ENCODE assay signal across 8 cellular contexts in the genomic region with DNA sequence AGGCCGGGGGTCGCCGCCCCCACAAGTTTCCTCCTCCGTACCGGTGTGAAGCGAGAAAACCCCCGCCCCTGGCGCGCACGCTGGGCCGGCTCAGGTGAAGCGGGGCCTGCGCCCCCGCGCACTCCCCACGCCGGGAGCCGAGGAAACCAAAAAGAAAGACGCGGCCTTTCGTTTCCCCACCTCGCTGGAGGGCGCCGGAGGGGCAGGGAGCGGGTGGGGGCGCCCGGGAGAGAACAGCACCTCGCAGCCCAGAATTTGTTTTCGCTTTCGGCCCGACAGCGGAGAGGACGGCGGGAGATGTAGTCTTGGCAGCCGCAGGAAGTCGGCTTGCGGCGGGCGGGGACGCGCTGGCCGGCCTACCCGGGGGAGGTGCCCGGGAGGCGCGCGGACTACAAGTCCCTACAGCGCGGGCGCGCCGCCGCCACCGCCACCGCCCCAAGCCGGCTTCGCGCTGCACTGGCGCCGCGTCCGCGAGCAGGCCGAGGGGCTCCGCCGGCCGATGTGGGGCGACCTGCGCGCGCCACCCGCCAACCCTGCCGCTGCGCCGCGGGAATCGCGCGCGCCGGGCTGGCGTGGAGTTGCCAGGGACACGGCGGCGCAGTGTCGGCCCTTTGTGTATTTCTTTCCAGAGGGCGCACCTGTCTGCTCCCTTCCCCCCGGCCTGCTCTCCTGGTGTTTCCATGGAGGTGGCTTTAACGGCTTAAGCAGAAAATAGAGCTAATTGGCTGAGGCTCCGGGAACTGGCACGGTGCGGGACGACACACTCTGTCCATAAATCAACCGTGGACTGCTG. TPM values are rescaled to one million over a fixed set of nuclear protein-coding genes. Genes with fewer than 3 reads are reported as not detected.
DNase-seq lines count a peak whose midpoint lies in the region; ATAC-seq and TF ChIP-seq lines count a peak whose summit lies in the region.

A gene with protein sequence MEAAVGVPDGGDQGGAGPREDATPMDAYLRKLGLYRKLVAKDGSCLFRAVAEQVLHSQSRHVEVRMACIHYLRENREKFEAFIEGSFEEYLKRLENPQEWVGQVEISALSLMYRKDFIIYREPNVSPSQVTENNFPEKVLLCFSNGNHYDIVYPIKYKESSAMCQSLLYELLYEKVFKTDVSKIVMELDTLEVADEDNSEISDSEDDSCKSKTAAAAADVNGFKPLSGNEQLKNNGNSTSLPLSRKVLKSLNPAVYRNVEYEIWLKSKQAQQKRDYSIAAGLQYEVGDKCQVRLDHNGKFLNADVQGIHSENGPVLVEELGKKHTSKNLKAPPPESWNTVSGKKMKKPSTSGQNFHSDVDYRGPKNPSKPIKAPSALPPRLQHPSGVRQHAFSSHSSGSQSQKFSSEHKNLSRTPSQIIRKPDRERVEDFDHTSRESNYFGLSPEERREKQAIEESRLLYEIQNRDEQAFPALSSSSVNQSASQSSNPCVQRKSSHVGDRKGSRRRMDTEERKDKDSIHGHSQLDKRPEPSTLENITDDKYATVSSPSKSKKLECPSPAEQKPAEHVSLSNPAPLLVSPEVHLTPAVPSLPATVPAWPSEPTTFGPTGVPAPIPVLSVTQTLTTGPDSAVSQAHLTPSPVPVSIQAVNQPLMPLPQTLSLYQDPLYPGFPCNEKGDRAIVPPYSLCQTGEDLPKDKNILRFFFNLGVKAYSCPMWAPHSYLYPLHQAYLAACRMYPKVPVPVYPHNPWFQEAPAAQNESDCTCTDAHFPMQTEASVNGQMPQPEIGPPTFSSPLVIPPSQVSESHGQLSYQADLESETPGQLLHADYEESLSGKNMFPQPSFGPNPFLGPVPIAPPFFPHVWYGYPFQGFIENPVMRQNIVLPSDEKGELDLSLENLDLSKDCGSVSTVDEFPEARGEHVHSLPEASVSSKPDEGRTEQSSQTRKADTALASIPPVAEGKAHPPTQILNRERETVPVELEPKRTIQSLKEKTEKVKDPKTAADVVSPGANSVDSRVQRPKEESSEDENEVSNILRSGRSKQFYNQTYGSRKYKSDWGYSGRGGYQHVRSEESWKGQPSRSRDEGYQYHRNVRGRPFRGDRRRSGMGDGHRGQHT (minus strand): TSS at position 292 of the 793 bp plus-strand sequence. CDS start 616 bp downstream, outside the sequence.

- H3K27me3 Mint-ChIP-seq in naive thymus-derived CD4-positive, alpha-beta T cell, result peaks cover 0 to 3% (median 0%) of the 10 kb centered on the region in 5 donors
- H3K27me3 Mint-ChIP-seq in stimulated activated naive B cell treated with anti-CD40 and anti-IgM and Interleukin-4, amounts not matched to agents 10 μg/mL and 1 μg/mL and 100 μg/mL, for 72 hours, result no peaks in the 10 kb centered on the region

- POLR2A ChIA-PET in naive thymus-derived CD4-positive, alpha-beta T cell (lab: Charles Lee), result interaction anchor here (0.7 to 2.4 kb wide), 6 partner anchors 18 to 1303 kb away, joined by 3 to 18 read pairs (median 3); a partner anchor contains a TSS

- H3F3A ChIP-seq in GM23248 (ENCODE audit: insufficient read depth), result peaks cover 30% of the 10 kb centered on the region

- H3K79me2 ChIP-seq in GM23248 (ENCODE audit: insufficient read depth) (peaks cover 41% of the 10 kb centered on the region), fibroblast of lung (ENCODE audit: control insufficient read depth, insufficient read depth, low read length) (peaks cover 40% of the 10 kb centered on the region)

- no peaks in the 10 kb centered on the region for H3K36me3 ChIP-seq in GM23248 (ENCODE audit: low read depth)
- no peaks in the 10 kb centered on the region for H3K36me3 ChIP-seq in fibroblast of lung (ENCODE audit: control insufficient read depth, insufficient read depth, low read length)
- H3K36me3 ChIP-seq in naive thymus-derived CD4-positive, alpha-beta T cell (ENCODE audit: control insufficient read depth in 2 of 3, insufficient read depth in 3 of 3, low read length in 3 of 3), result no peaks in the 10 kb centered on the region

- H3K27ac Mint-ChIP-seq in naive thymus-derived CD4-positive, alpha-beta T cell, result peak within 1 kb of the TSS; percentile 94 to 98 (median 97)
- peak within 1 kb of the TSS; percentile 98 for H3K27ac Mint-ChIP-seq in stimulated activated naive B cell treated with anti-CD40 and anti-IgM and Interleukin-4, amounts not matched to agents 10 μg/mL and 1 μg/mL and 100 μg/mL, for 72 hours

- H3K9ac ChIP-seq in GM23248 (peak within 1 kb of the TSS; percentile 91), fibroblast of lung (ENCODE audit: insufficient read depth, low read length) (peak within 1 kb of the TSS; percentile 91)

- H3K9me3 ChIP-seq in GM23248 (ENCODE audit: low read depth) (no peaks in the 10 kb centered on the region), fibroblast of lung (ENCODE audit: control insufficient read depth, insufficient read depth, low read depth, low read length) (no peaks in the 10 kb centered on the region)
- no peaks in the 10 kb centered on the region for H3K9me3 ChIP-seq in naive thymus-derived CD4-positive, alpha-beta T cell (ENCODE audit: control insufficient read depth in 2 of 3, low read length in 3 of 3)

- H3K4me1 ChIP-seq in GM23248 (ENCODE audit: insufficient read depth) (peaks cover 20% of the 10 kb centered on the region), fibroblast of lung (ENCODE audit: control insufficient read depth, extremely low read depth, insufficient read depth, low read length) (no peaks in the 10 kb centered on the region)
- H3K4me1 ChIP-seq in naive thymus-derived CD4-positive, alpha-beta T cell (ENCODE audit: control insufficient read depth in 2 of 2, insufficient read depth in 2 of 2, low read length in 2 of 2), result peaks cover 21 to 31% of the 10 kb centered on the region in 2 donors

- H3K4me2 ChIP-seq in GM23248 (ENCODE audit: unreplicated experiment) (peak within 1 kb of the TSS; percentile 98), fibroblast of lung (ENCODE audit: extremely low read depth, insufficient read depth, low read length) (peak within 1 kb of the TSS; percentile 97)

- H2AFZ ChIP-seq in GM23248 (peak within 1 kb of the TSS; percentile 96), fibroblast of lung (ENCODE audit: low read length) (peak within 1 kb of the TSS; percentile 84)

- H3K4me3 Mint-ChIP-seq in naive thymus-derived CD4-positive, alpha-beta T cell, result peak within 1 kb of the TSS; percentile 80 to 98 (median 97)
- H3K4me3 Mint-ChIP-seq in stimulated activated naive B cell treated with anti-CD40 and anti-IgM and Interleukin-4, amounts not matched to agents 10 μg/mL and 1 μg/mL and 100 μg/mL, for 72 hours, result peak within 1 kb of the TSS; percentile 90 to 91

- H4K20me1 ChIP-seq in GM23248 (ENCODE audit: insufficient read depth), result no peaks in the 10 kb centered on the region
- no peaks in the 10 kb centered on the region for H4K20me1 ChIP-seq in fibroblast of lung (ENCODE audit: control insufficient read depth, extremely low read depth, insufficient read depth, low read length)

- peaks cover 0 to 6% (median 0%) of the 10 kb centered on the region in 5 donors for H3K36me3 Mint-ChIP-seq in naive thymus-derived CD4-positive, alpha-beta T cell
- H3K36me3 Mint-ChIP-seq in stimulated activated naive B cell treated with anti-CD40 and anti-IgM and Interleukin-4, amounts not matched to agents 10 μg/mL and 1 μg/mL and 100 μg/mL, for 72 hours, result peaks cover 2 to 3% of the 10 kb centered on the region in 2 donors

- H3K4me1 Mint-ChIP-seq in naive thymus-derived CD4-positive, alpha-beta T cell, result peaks cover 21 to 35% (median 30%) of the 10 kb centered on the region in 7 donors
- peaks cover 16 to 33% of the 10 kb centered on the region in 2 donors for H3K4me1 Mint-ChIP-seq in stimulated activated naive B cell treated with anti-CD40 and anti-IgM and Interleukin-4, amounts not matched to agents 10 μg/mL and 1 μg/mL and 100 μg/mL, for 72 hours

- peak within 1 kb of the TSS; percentile 89 for H3K27ac ChIP-seq in GM23248
- peak within 1 kb of the TSS; percentile 88 for H3K27ac ChIP-seq in fibroblast of lung (ENCODE audit: insufficient read depth, low read length)
- H3K27ac ChIP-seq in naive thymus-derived CD4-positive, alpha-beta T cell (ENCODE audit: low read depth, low read length), result peak within 1 kb of the TSS; percentile 96

- ATAC-seq in naive thymus-derived CD4-positive, alpha-beta T cell, result peak; percentile 93
- ATAC-seq in stimulated activated naive B cell treated with anti-CD40 and anti-IgM and Interleukin-4, amounts not matched to agents 10 μg/mL and 1 μg/mL and 100 μg/mL, for 72 hours (replicated peaks), result peak; percentile 80 to 87

- intact Hi-C loops in naive thymus-derived CD4-positive, alpha-beta T cell (cut with micrococcal nuclease), result loop anchor here (1.0 to 5.0 kb wide), 11 partner anchors 54 to 1667 kb away; a partner anchor contains a TSS

- CTCF ChIA-PET in naive thymus-derived CD4-positive, alpha-beta T cell (lab: Charles Lee), result interaction anchor here (1.5 kb wide), 1 partner anchor 437 kb away, joined by 4 read pairs; no protein-coding TSS in a partner anchor

- H3K27me3 ChIP-seq in GM23248 (replicated peaks; ENCODE audit: insufficient read depth) (no peaks in the 10 kb centered on the region), fibroblast of lung (ENCODE audit: control insufficient read depth, insufficient read depth, low read length) (no peaks in the 10 kb centered on the region)
- no peaks in the 10 kb centered on the region for H3K27me3 ChIP-seq in naive thymus-derived CD4-positive, alpha-beta T cell (ENCODE audit: control insufficient read depth in 2 of 2, insufficient read depth in 2 of 2, low read length in 2 of 2)

- peak; percentile 92 for DNase-seq in Daoy (ENCODE audit: low read depth)
- DNase-seq in GM23248, result peak; percentile 98
- DNase-seq in Kasumi-1 (lab: John Stamatoyannopoulos, UW), result peak; percentile 91 to 92
- DNase-seq in RPMI7951 (ENCODE audit: low read depth), result peak; percentile 92
- peak; percentile 84 to 93 for DNase-seq in activated T-helper 1 cell treated with anti-CD3 and anti-CD28 coated beads, Interleukin-2, amount 50 U/mL, for 16 hours (ENCODE audit: low read depth in 1 of 2, low spot score in 1 of 2)
- peak; percentile 96 to 98 for DNase-seq in fibroblast of lung (ENCODE audit: low read depth in 2 of 2)
- DNase-seq in naive thymus-derived CD4-positive, alpha-beta T cell, result peak; percentile 89 to 97 (median 95)
- DNase-seq in stimulated activated naive B cell treated with anti-CD40 and anti-IgM and Interleukin-4, amounts not matched to agents 10 μg/mL and 1 μg/mL and 100 μg/mL, for 72 hours, result peak; percentile 95

- H3K4me3 ChIP-seq in GM23248 (peak within 1 kb of the TSS; percentile 87), fibroblast of lung (replicated peaks in 1 of 4; ENCODE audit: control extremely low read depth in 1 of 4, insufficient read depth in 1 of 4, low read depth in 3 of 4, low read length in 4 of 4) (peak within 1 kb of the TSS; percentile 79 to 92 (median 85))
- H3K4me3 ChIP-seq in naive thymus-derived CD4-positive, alpha-beta T cell (ENCODE audit: low read length), result peak within 1 kb of the TSS; percentile 81

- peak in 1 of 2 donors; percentile 3 for TF ChIP-seq CTCF in fibroblast of lung (conservative IDR thresholded peaks at IDR 0.05 in 1 of 2, IDR thresholded peaks at IDR 0.05 in 1 of 2; ENCODE audit: low read depth in 1 of 2, low read length in 2 of 2)

- H3K9me2 ChIP-seq in GM23248 (ENCODE audit: insufficient read depth), result no peaks in the 10 kb centered on the region

- in situ Hi-C loops in GM23248 (cut with MboI), result no loop called here

- H3K9me3 Mint-ChIP-seq in naive thymus-derived CD4-positive, alpha-beta T cell, result no peaks in the 10 kb centered on the region
- no peaks in the 10 kb centered on the region for H3K9me3 Mint-ChIP-seq in stimulated activated naive B cell treated with anti-CD40 and anti-IgM and Interleukin-4, amounts not matched to agents 10 μg/mL and 1 μg/mL and 100 μg/mL, for 72 hours

- 0 to 1% methylated on average over 32 to 78 of the region's 94 CpGs for WGBS in GM23248 (ENCODE audit: low coverage in 1 of 2, low lambda C conversion rate in 2 of 2, missing lambda C conversion rate in 2 of 2), 2 experiments

RNA-seq across cellular contexts. Expression of the gene that starts here (rescaled TPM):
- 5.0 and 10.5 TPM in 2 replicates for total RNA-seq in Daoy (2014; rRNA removed; shearing (Covaris generic))
- 16.1 and 28.2 TPM in 2 replicates for total RNA-seq in GM23248 (2014; rRNA removed; shearing (Covaris generic))
- polyA plus RNA-seq in GM23248 (2016; fragmentation: Nextera tagmentation; extraction: Ambion mirVana) (11.6 and 15.7 TPM in 2 replicates), fibroblast of lung (25.4 and 25.7 TPM in 2 replicates)
- 9.2 and 17.1 TPM in 2 replicates for total RNA-seq in RPMI7951 (2014; rRNA removed; shearing (Covaris generic))
- total RNA-seq in fibroblast of lung, result 20.0 and 21.3 TPM in 2 replicates
- polyA plus RNA-seq in fibroblast of lung (2012), result 12.4 and 14.7 TPM in 2 replicates
- polyA minus RNA-seq in fibroblast of lung (ENCODE audit: low replicate concordance), result 16.6 and 18.3 TPM in 2 replicates
- 10 to 100 TPM; 49.2 to 65.4 (median 59.9) TPM for total RNA-seq in naive thymus-derived CD4-positive, alpha-beta T cell
- 10 to 100 TPM; 15.0 to 18.3 TPM for polyA plus RNA-seq in naive thymus-derived CD4-positive, alpha-beta T cell

Comparison
In these comparisons a context has a peak if more than half of its experiments do, and no peak if none do; other contexts are left out.
1. Peak in every context shown above with its lines: DNase-seq, ATAC-seq, H3K4me3 ChIP-seq and H3K27ac ChIP-seq.